In genomic region chr21:37207441-37208009, GRCh38 we compare ENCODE assay signal across 8 cellular contexts. TPM values are rescaled to one million over a fixed set of nuclear protein-coding genes. Genes with fewer than 3 reads are reported as not detected.
DNase-seq lines count a peak whose midpoint lies in the region; ATAC-seq lines count a peak whose summit lies in the region.

No MANE protein-coding gene starts in this region.

- no peaks in the 10 kb centered on the region; the same call in 1 of the 2 replicates for H3K36me3 ChIP-seq in HAP-1 (replicated peaks)

- H3K9me3 Mint-ChIP-seq in activated CD4-positive, alpha-beta memory T cell treated with anti-CD3 and anti-CD28 coated beads, Interleukin-2, amount 10 ng/mL, durations not matched to agents 7 days and 5 days = no peaks in the 10 kb centered on the region

- peaks cover 4% of the 10 kb centered on the region; the same call in 1 of the 2 replicates for H3K9me3 ChIP-seq in HAP-1

- POLR2A ChIA-PET in activated CD4-positive, alpha-beta memory T cell treated with anti-CD3 and anti-CD28 coated beads, Interleukin-2, amount 10 ng/mL, durations not matched to agents 7 days and 5 days (lab: Charles Lee) = interaction anchor here (0.6 to 1.5 kb wide), 3 partner anchors 13 to 356 kb away, joined by 3 to 6 read pairs (median 3); partner anchors contain the start of gene VPS26C

- H3K4me1 Mint-ChIP-seq in activated CD4-positive, alpha-beta memory T cell treated with anti-CD3 and anti-CD28 coated beads, Interleukin-2, amount 10 ng/mL, durations not matched to agents 7 days and 5 days = peaks cover 17% of the 10 kb centered on the region

- peak overlapping the region; percentile 55 for H3K27ac Mint-ChIP-seq in activated CD4-positive, alpha-beta memory T cell treated with anti-CD3 and anti-CD28 coated beads, Interleukin-2, amount 10 ng/mL, durations not matched to agents 7 days and 5 days

- no peaks in the 10 kb centered on the region for H3K4me1 ChIP-seq in HAP-1

- H3K36me3 Mint-ChIP-seq in activated CD4-positive, alpha-beta memory T cell treated with anti-CD3 and anti-CD28 coated beads, Interleukin-2, amount 10 ng/mL, durations not matched to agents 7 days and 5 days (ENCODE audit: low read depth) = no peaks in the 10 kb centered on the region

- CTCF ChIA-PET in activated CD4-positive, alpha-beta memory T cell treated with anti-CD3 and anti-CD28 coated beads, Interleukin-2, amount 10 ng/mL, durations not matched to agents 7 days and 5 days (lab: Charles Lee) = interaction anchor here (1.2 kb wide), 1 partner anchor 13 kb away, joined by 4 read pairs; no protein-coding TSS in a partner anchor

- H3K27me3 Mint-ChIP-seq in activated CD4-positive, alpha-beta memory T cell treated with anti-CD3 and anti-CD28 coated beads, Interleukin-2, amount 10 ng/mL, durations not matched to agents 7 days and 5 days = peaks cover 5% of the 10 kb centered on the region

- ATAC-seq in GM19351 (IDR thresholded peaks at IDR 0.05; ENCODE audit: unreplicated experiment) = peak; percentile 35
- peak; percentile 52 for ATAC-seq in HG03354 (IDR thresholded peaks at IDR 0.05; ENCODE audit: poor library complexity, severe bottlenecking, unreplicated experiment)

- DNase-seq in GF-D8 (lab: John Stamatoyannopoulos, UW) (peak; percentile 50), iris pigment epithelial cell (ENCODE audit: low read depth) (peak; percentile 16), SIG-M5 treated with dmso at 0.1 percent for 504 hours (lab: John Stamatoyannopoulos, UW; ENCODE audit: unreplicated experiment) (no peak), HAP-1 (ENCODE audit: low spot score in 2 of 2) (no peak), activated gamma-delta T cell (lab: John Stamatoyannopoulos, UW) (no peak)
- DNase-seq in activated CD4-positive, alpha-beta memory T cell treated with anti-CD3 and anti-CD28 coated beads, Interleukin-2, amount 10 ng/mL, durations not matched to agents 7 days and 5 days = no peak

- H3K27me3 ChIP-seq in HAP-1 (ENCODE audit: low read depth) = no peaks in the 10 kb centered on the region

- in situ Hi-C loops in HAP-1 (cut with MboI; ENCODE audit: low sequenced_read_pairs) = no loop called here

- no peak overlapping the region for H3K4me3 ChIP-seq in HAP-1

- H3K4me3 Mint-ChIP-seq in activated CD4-positive, alpha-beta memory T cell treated with anti-CD3 and anti-CD28 coated beads, Interleukin-2, amount 10 ng/mL, durations not matched to agents 7 days and 5 days = peak overlapping the region; percentile 17

RNA-seq across cellular contexts. Expression of gene VPS26C, which starts 59.6 kb away (rescaled TPM):
- 10 to 100 TPM; 70.7 to 73.1 TPM for total RNA-seq in activated CD4-positive, alpha-beta memory T cell treated with anti-CD3 and anti-CD28 coated beads, Interleukin-2, amount 10 ng/mL, durations not matched to agents 7 days and 5 days

Comparison
In these comparisons a context has a peak if more than half of its experiments do, and no peak if none do; other contexts are left out.
1. DNase-seq: peak in GF-D8 (single experiment) and iris pigment epithelial cell (single experiment); none in activated CD4-positive, alpha-beta memory T cell treated with anti-CD3 and anti-CD28 coated beads, Interleukin-2, amount 10 ng/mL, durations not matched to agents 7 days and 5 days (single experiment), SIG-M5 treated with dmso at 0.1 percent for 504 hours (single experiment), HAP-1 (0 of 2) and activated gamma-delta T cell (single experiment).